9 cellular contexts compared by ENCODE assay signal in the genomic region with DNA sequence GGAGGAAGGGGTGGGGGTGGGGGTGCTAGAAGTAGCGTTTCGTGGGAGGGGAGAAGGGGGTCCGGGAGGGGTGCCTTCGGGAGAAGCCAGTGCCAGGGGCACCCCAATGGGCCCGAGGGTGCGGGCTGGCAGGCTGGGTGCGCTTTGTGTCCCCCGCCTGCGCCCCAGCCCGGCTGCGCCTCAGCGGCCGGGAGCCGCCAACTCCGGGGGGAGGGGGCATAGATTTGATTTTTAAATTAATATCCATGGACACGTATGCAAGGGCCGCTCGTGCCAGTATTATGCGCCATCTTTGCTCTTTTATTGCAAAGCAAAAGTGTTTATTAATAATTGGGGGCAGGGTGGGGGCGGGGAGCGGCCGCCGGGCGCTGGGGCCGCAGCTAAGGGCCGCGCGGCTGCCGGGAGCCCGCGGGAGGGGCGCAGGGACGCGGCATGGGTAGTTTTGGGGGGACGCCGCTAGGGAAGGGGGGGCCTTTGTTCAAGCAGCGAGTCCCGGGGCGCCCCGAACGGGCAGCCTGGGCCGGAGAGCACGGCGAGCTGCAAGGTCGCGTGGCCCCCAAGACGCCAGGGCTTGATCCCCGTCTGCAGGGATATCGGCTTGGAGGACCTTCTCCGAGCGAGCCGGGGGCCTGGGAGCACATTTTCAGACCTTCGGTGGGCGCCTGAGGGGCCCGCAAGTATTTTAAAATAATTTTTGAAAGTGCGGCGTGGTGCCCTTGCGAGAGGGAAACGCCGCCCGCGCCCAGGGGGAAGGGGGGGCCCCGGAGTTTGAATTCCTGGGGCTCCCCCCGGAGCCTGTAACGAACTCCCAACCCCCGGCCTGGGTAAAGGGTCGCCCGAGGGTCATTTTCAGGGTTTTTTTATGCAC.
DNase-seq lines count a peak whose midpoint lies in the region; ATAC-seq lines count a peak whose summit lies in the region.
"Had no signal": no experiment of that assay in that cellular context is flagged by ENCODE, and none has a peak within 500 bp of the region (broad histone marks: within the 10 kb centered on the region; RNA-seq: fewer than 3 reads in every experiment).

No MANE protein-coding gene starts in this region.

- peak overlapping the region; percentile 75 to 93 (median 88) for H3K4me3 ChIP-seq in subcutaneous abdominal adipose tissue (ENCODE audit: low read depth in 1 of 5, low read length in 5 of 5)

- peaks cover 37% of the 10 kb centered on the region for H3K27me3 Mint-ChIP-seq in T-helper 2 cell treated with Interferon-gamma antibody and Interleukin-4, amounts not matched to agents 5 μg/mL and 100 μg/mL, for 36 hours (ENCODE audit: low read depth)
- peaks cover 30% of the 10 kb centered on the region for H3K27me3 Mint-ChIP-seq in activated naive CD8-positive, alpha-beta T cell treated with anti-CD3 and anti-CD28 coated beads, Interleukin-2, amount 50 U/mL, for 24 hours

- DNase-seq in T-helper 2 cell treated with Interferon-gamma antibody and Interleukin-4, amounts not matched to agents 5 μg/mL and 100 μg/mL, for 36 hours (ENCODE audit: low spot score): no peak
- DNase-seq in T-helper 2 cell (no peak), NCI-H128 (lab: John Stamatoyannopoulos, UW; ENCODE audit: unreplicated experiment) (no peak), NK-92 (lab: John Stamatoyannopoulos, UW; ENCODE audit: unreplicated experiment) (no peak)
- DNase-seq in activated naive CD8-positive, alpha-beta T cell treated with anti-CD3 and anti-CD28 coated beads, Interleukin-2, amount 50 U/mL, for 24 hours: no peak
- DNase-seq in activated CD4-positive, alpha-beta T cell treated with anti-CD3 and anti-CD28 coated beads, Interleukin-2, amount 50 U/mL, for 48 hours: no peak
- DNase-seq: DND-41 had no signal

- no peak overlapping the region for H3K27ac Mint-ChIP-seq in T-helper 2 cell treated with Interferon-gamma antibody and Interleukin-4, amounts not matched to agents 5 μg/mL and 100 μg/mL, for 36 hours
- peak overlapping the region; percentile 35 for H3K27ac Mint-ChIP-seq in activated naive CD8-positive, alpha-beta T cell treated with anti-CD3 and anti-CD28 coated beads, Interleukin-2, amount 50 U/mL, for 24 hours

- H3K9me3 Mint-ChIP-seq in T-helper 2 cell treated with Interferon-gamma antibody and Interleukin-4, amounts not matched to agents 5 μg/mL and 100 μg/mL, for 36 hours: no peaks in the 10 kb centered on the region
- no peaks in the 10 kb centered on the region for H3K9me3 Mint-ChIP-seq in activated naive CD8-positive, alpha-beta T cell treated with anti-CD3 and anti-CD28 coated beads, Interleukin-2, amount 50 U/mL, for 24 hours

- H3K36me3 ChIP-seq in subcutaneous abdominal adipose tissue (ENCODE audit: control insufficient read depth in 5 of 5, insufficient read depth in 5 of 5, low read length in 5 of 5): peaks cover 0 to 28% (median 9%) of the 10 kb centered on the region in 5 donors

- H3K27me3 ChIP-seq in layer of hippocampus (ENCODE audit: control insufficient read depth, insufficient read depth, low read length): peaks cover 26% of the 10 kb centered on the region
- H3K27me3 ChIP-seq in subcutaneous abdominal adipose tissue (ENCODE audit: control insufficient read depth in 5 of 5, insufficient read depth in 4 of 5, low read length in 5 of 5): peaks cover 0 to 17% (median 0%) of the 10 kb centered on the region in 5 donors

- H3K36me3 Mint-ChIP-seq in T-helper 2 cell treated with Interferon-gamma antibody and Interleukin-4, amounts not matched to agents 5 μg/mL and 100 μg/mL, for 36 hours (ENCODE audit: low read depth): no peaks in the 10 kb centered on the region
- H3K36me3 Mint-ChIP-seq in activated naive CD8-positive, alpha-beta T cell treated with anti-CD3 and anti-CD28 coated beads, Interleukin-2, amount 50 U/mL, for 24 hours (ENCODE audit: low read depth): no peaks in the 10 kb centered on the region

- peak overlapping the region in 4 of 5 donors; percentile 61 to 81 (median 72) for H3K9ac ChIP-seq in subcutaneous abdominal adipose tissue (ENCODE audit: low read length in 5 of 5)

- no peak for ATAC-seq in activated naive CD8-positive, alpha-beta T cell treated with anti-CD3 and anti-CD28 coated beads, Interleukin-2, amount 50 U/mL, for 24 hours

- peak overlapping the region; percentile 67 for H3K4me3 Mint-ChIP-seq in T-helper 2 cell treated with Interferon-gamma antibody and Interleukin-4, amounts not matched to agents 5 μg/mL and 100 μg/mL, for 36 hours
- H3K4me3 Mint-ChIP-seq in activated naive CD8-positive, alpha-beta T cell treated with anti-CD3 and anti-CD28 coated beads, Interleukin-2, amount 50 U/mL, for 24 hours: peak overlapping the region; percentile 78

- peaks cover 6% of the 10 kb centered on the region for H3K4me1 Mint-ChIP-seq in T-helper 2 cell treated with Interferon-gamma antibody and Interleukin-4, amounts not matched to agents 5 μg/mL and 100 μg/mL, for 36 hours (ENCODE audit: low read depth)
- peaks cover 31% of the 10 kb centered on the region for H3K4me1 Mint-ChIP-seq in activated naive CD8-positive, alpha-beta T cell treated with anti-CD3 and anti-CD28 coated beads, Interleukin-2, amount 50 U/mL, for 24 hours

- H3K9me3 ChIP-seq in subcutaneous abdominal adipose tissue (ENCODE audit: control insufficient read depth in 5 of 5, low read length in 5 of 5): no peaks in the 10 kb centered on the region

- H3K27ac ChIP-seq in layer of hippocampus (ENCODE audit: low read depth, low read length) (peak overlapping the region; percentile 18), subcutaneous abdominal adipose tissue (ENCODE audit: low read depth, low read length) (peak overlapping the region; percentile 62)

- H3K4me1 ChIP-seq in subcutaneous abdominal adipose tissue (ENCODE audit: control insufficient read depth in 5 of 5, insufficient read depth in 5 of 5, low read length in 5 of 5): peaks cover 2 to 76% (median 67%) of the 10 kb centered on the region in 5 donors
